17 cellular contexts compared by ENCODE assay signal in the genomic region with DNA sequence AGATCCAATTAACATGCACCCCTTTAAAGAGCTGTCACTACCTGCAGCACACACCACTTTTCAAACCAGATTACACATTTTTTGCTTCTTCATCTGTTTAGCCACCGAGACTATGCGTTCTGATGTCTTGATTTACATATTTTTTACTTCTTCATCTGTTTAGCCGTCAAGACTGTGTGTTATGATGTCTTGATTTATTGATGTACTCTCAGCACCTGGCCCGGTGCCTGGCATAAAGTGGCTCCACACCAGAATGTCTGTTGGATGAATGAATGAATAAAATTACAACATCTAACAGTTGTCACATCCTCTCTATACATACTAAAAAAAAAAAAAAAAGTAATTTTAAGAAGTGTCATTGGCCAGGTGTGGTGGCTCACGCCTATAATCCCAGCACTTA.
"Had no signal": no experiment of that assay in that cellular context is flagged by ENCODE, and none has a peak within 500 bp of the region (broad histone marks: within the 10 kb centered on the region; RNA-seq: fewer than 3 reads in every experiment).

No MANE protein-coding gene starts in this region.

- H3K27me3 ChIP-seq: colonic mucosa, sigmoid colon, testis, upper lobe of right lung had no signal

- H3K9me3 ChIP-seq: colonic mucosa, prostate gland, sigmoid colon, stomach, testis, upper lobe of right lung had no signal

- H3K4me1 ChIP-seq: colonic mucosa, prostate gland, sigmoid colon, stomach, testis, upper lobe of right lung had no signal

- H3K36me3 ChIP-seq: colonic mucosa, prostate gland, sigmoid colon, stomach, upper lobe of right lung had no signal

- H3K4me3 ChIP-seq: colonic mucosa, prostate gland, sigmoid colon, stomach, testis, upper lobe of right lung had no signal

- H3K27ac ChIP-seq: colonic mucosa, prostate gland, sigmoid colon, stomach, testis, upper lobe of right lung had no signal

- DNase-seq: activated CD4-positive, alpha-beta memory T cell treated with anti-CD3 and anti-CD28 coated beads, Interleukin-2, amount 10 ng/mL, durations not matched to agents 7 days and 5 days; activated CD4-positive, alpha-beta T cell treated with anti-CD3 and anti-CD28 coated beads for 4 hours; activated gamma-delta T cell treated with Interleukin-2 at 50 U/mL for 16 hours; activated T-cell treated with anti-CD3 and anti-CD28 coated beads, Interleukin-2, amount 50 U/mL, for 48 hours; central memory CD4-positive, alpha-beta T cell; colonic mucosa; glutamatergic neuron; hypothalamus; kidney glomerular epithelial cell; mesendoderm; occipital lobe; sigmoid colon; stimulated activated CD4-positive, alpha-beta T cell treated with anti-CD3 and anti-CD28 coated beads, Interleukin-1b, Interleukin-23, amount 100 ng/mL, for 48 hours; stomach; testis; upper lobe of right lung had no signal

- ATAC-seq: upper lobe of right lung had no signal
